ENCODE assay signal across 20 cellular contexts in genomic region chr2:202700075-202700901, GRCh38.
A peak's percentile ranks its signal among the peaks of the same experiment; 100 is the strongest.
DNase-seq lines count a peak whose midpoint lies in the region; ATAC-seq and TF ChIP-seq lines count a peak whose summit lies in the region.
"Had no signal": no experiment of that assay in that cellular context is flagged by ENCODE, and none has a peak within 500 bp of the region (broad histone marks: within the 10 kb centered on the region; RNA-seq: fewer than 3 reads in every experiment).

No MANE protein-coding gene starts in this region.

- POLR2A ChIA-PET in T-cell (lab: Charles Lee), result interaction anchor here in 1 of 2 donors (1.1 kb wide), 1 partner anchor 317 kb away, joined by 4 read pairs; no protein-coding TSS in a partner anchor

- no peaks in the 10 kb centered on the region for H3K9me3 Mint-ChIP-seq in T-cell
- H3K9me3 Mint-ChIP-seq in activated naive CD8-positive, alpha-beta T cell treated with anti-CD3 and anti-CD28 coated beads for 36 hours, result peaks cover 9% of the 10 kb centered on the region
- no peaks in the 10 kb centered on the region for H3K9me3 Mint-ChIP-seq in stimulated activated naive CD8-positive, alpha-beta T cell treated with anti-CD3 and anti-CD28 coated beads, Interleukin-15, amount 100 ng/mL, for 72 hours
- H3K9me3 Mint-ChIP-seq in HFFc6, result no peaks in the 10 kb centered on the region
- H3K9me3 Mint-ChIP-seq: effector memory CD8-positive, alpha-beta T cell had no signal

- H3K27me3 Mint-ChIP-seq in T-cell (no peaks in the 10 kb centered on the region), HFFc6 (ENCODE audit: insufficient read depth) (no peaks in the 10 kb centered on the region; the same call in 1 of the 2 replicates)
- H3K27me3 Mint-ChIP-seq in activated naive CD8-positive, alpha-beta T cell treated with anti-CD3 and anti-CD28 coated beads for 36 hours, result no peaks in the 10 kb centered on the region
- H3K27me3 Mint-ChIP-seq in stimulated activated naive CD8-positive, alpha-beta T cell treated with anti-CD3 and anti-CD28 coated beads, Interleukin-15, amount 100 ng/mL, for 72 hours, result no peaks in the 10 kb centered on the region
- H3K27me3 Mint-ChIP-seq: effector memory CD8-positive, alpha-beta T cell had no signal

- CTCF ChIA-PET in T-cell (lab: Charles Lee), result interaction anchor here (0.7 to 1.2 kb wide), 4 partner anchors 10 to 474 kb away, joined by 3 to 16 read pairs (median 6); no protein-coding TSS in a partner anchor

- H3K36me3 Mint-ChIP-seq in T-cell, result peaks cover 22% of the 10 kb centered on the region
- H3K36me3 Mint-ChIP-seq in activated naive CD8-positive, alpha-beta T cell treated with anti-CD3 and anti-CD28 coated beads for 36 hours, result peaks cover 52% of the 10 kb centered on the region
- no peaks in the 10 kb centered on the region for H3K36me3 Mint-ChIP-seq in HFFc6 (ENCODE audit: low read depth)

- H3K27ac Mint-ChIP-seq in T-cell (peak overlapping the region; percentile 15 to 88), HFFc6 (no peak overlapping the region)
- peak overlapping the region; percentile 92 for H3K27ac Mint-ChIP-seq in activated naive CD8-positive, alpha-beta T cell treated with anti-CD3 and anti-CD28 coated beads for 36 hours
- peak overlapping the region; percentile 97 to 99 for H3K27ac Mint-ChIP-seq in stimulated activated naive CD8-positive, alpha-beta T cell treated with anti-CD3 and anti-CD28 coated beads, Interleukin-15, amount 100 ng/mL, for 72 hours

- peak overlapping the region in 1 of 3 donors; percentile 48 for H3K4me3 Mint-ChIP-seq in T-cell
- peak overlapping the region; percentile 37 for H3K4me3 Mint-ChIP-seq in activated naive CD8-positive, alpha-beta T cell treated with anti-CD3 and anti-CD28 coated beads for 36 hours
- H3K4me3 Mint-ChIP-seq in stimulated activated naive CD8-positive, alpha-beta T cell treated with anti-CD3 and anti-CD28 coated beads, Interleukin-15, amount 100 ng/mL, for 72 hours, result peak overlapping the region; percentile 59 to 78
- no peak overlapping the region for H3K4me3 Mint-ChIP-seq in HFFc6
- H3K4me3 Mint-ChIP-seq: effector memory CD8-positive, alpha-beta T cell; neural crest cell had no signal

- H3K4me1 Mint-ChIP-seq in T-cell (peaks cover 54 to 66% (median 63%) of the 10 kb centered on the region in 3 donors), HFFc6 (ENCODE audit: low read depth) (no peaks in the 10 kb centered on the region)
- peaks cover 55% of the 10 kb centered on the region for H3K4me1 Mint-ChIP-seq in activated naive CD8-positive, alpha-beta T cell treated with anti-CD3 and anti-CD28 coated beads for 36 hours
- H3K4me1 Mint-ChIP-seq in stimulated activated naive CD8-positive, alpha-beta T cell treated with anti-CD3 and anti-CD28 coated beads, Interleukin-15, amount 100 ng/mL, for 72 hours, result peaks cover 60% of the 10 kb centered on the region
- H3K4me1 Mint-ChIP-seq: neural crest cell had no signal

- DNase-seq in stimulated activated CD4-positive, alpha-beta T cell treated with anti-CD3 and anti-CD28 coated beads, Interleukin-15, amount 100 ng/mL, for 24 hours, result peak; percentile 20
- no peak for DNase-seq in stimulated activated CD4-positive, alpha-beta T cell treated with anti-CD3 and anti-CD28 coated beads, Interleukin-2, amount 100 ng/mL, for 24 hours
- no peak for DNase-seq in T-cell
- no peak for DNase-seq in activated naive CD8-positive, alpha-beta T cell treated with anti-CD3 and anti-CD28 coated beads for 36 hours
- DNase-seq in stimulated activated naive CD8-positive, alpha-beta T cell treated with anti-CD3 and anti-CD28 coated beads, Interleukin-15, amount 100 ng/mL, for 72 hours, result peak in 1 of 2 donors; percentile 23
- no peak for DNase-seq in HFFc6
- DNase-seq in activated CD8-positive, alpha-beta memory T cell treated with anti-CD3 and anti-CD28 coated beads, Interleukin-2, amount 50 U/mL, for 4 hours, result no peak
- DNase-seq: activated CD4-positive, alpha-beta T cell treated with anti-CD3 and anti-CD28 coated beads for 4 hours; amygdala; colonic mucosa; DMS79; effector memory CD8-positive, alpha-beta T cell; foreskin melanocyte; Kasumi-1; left ventricle myocardium inferior; NCI-H1694 treated with DMSO at 0.1 percent for 48 hours; NCI-H748 treated with DMSO at 0.1 percent for 48 hours; thyroid gland had no signal

- peak; percentile 23 to 48 (median 38) for ATAC-seq in T-cell (replicated peaks in 1 of 4)
- peak; percentile 66 for ATAC-seq in stimulated activated naive CD8-positive, alpha-beta T cell treated with anti-CD3 and anti-CD28 coated beads, Interleukin-15, amount 100 ng/mL, for 72 hours
- ATAC-seq: effector memory CD8-positive, alpha-beta T cell; esophagus mucosa had no signal

- TF ChIP-seq CTCF in HFFc6 (IDR thresholded peaks at IDR 0.05), result no peak
